Comparison of ENCODE assay signal across 23 cellular contexts in the genomic region with DNA sequence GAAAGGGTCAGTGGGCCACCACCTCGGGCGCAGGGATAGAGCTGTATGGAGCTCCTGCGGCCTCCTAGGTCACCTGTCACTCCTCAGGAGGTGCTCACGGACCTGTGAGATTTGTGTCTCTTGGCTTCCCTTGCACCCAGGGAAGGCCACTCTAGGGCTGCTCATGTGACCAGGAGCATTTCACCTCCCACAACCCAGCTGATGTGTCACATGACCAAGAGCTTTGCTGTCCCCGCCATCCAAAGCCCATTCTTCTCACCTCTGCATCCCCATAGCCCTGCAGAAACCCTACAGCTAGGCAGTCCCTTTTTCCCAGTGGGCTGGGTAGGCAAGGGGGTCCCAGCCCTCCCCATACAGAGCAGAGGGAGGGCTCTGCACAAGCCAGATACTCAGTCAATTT. TPM values are rescaled to one million over a fixed set of nuclear protein-coding genes. Genes with fewer than 3 reads are reported as not detected.
DNase-seq lines count a peak whose midpoint lies in the region; ATAC-seq, FAIRE-seq and TF ChIP-seq lines count a peak whose summit lies in the region.
"Had no signal": no experiment of that assay in that cellular context is flagged by ENCODE, and none has a peak within 500 bp of the region (broad histone marks: within the 10 kb centered on the region; RNA-seq: fewer than 3 reads in every experiment).

No MANE protein-coding gene starts in this region.

- no peaks in the 10 kb centered on the region for H3K36me3 ChIP-seq in sigmoid colon
- H3K36me3 ChIP-seq in SJCRH30: peaks cover 66% of the 10 kb centered on the region

- H3K9me3 ChIP-seq in sigmoid colon (no peaks in the 10 kb centered on the region), SJCRH30 (replicated peaks) (no peaks in the 10 kb centered on the region)
- H3K9me3 ChIP-seq: BLaER1 treated with 17β-estradiol and CSF1 and Interleukin-3, amounts not matched to agents 10 nM and 100 nM; Caco-2 had no signal

- intact Hi-C loops in cardiac septum (cut with DNase I): no loop called here
- intact Hi-C loops in left cardiac atrium (cut with DNase I): no loop called here
- intact Hi-C loops in sigmoid colon (cut with DNase I): no loop called here

- TF ChIP-seq EP300 in sigmoid colon (IDR thresholded peaks at IDR 0.05): no peak

- H3K4me3 ChIP-seq in sigmoid colon: no peak overlapping the region
- no peak overlapping the region for H3K4me3 ChIP-seq in SJCRH30
- H3K4me3 ChIP-seq: BLaER1 treated with 17β-estradiol and CSF1 and Interleukin-3, amounts not matched to agents 10 nM and 100 nM; GM23248 had no signal

- no peak for FAIRE-seq in RCC 7860 (lab: Jason Lieb, UNC)
- FAIRE-seq: D721Med, G401.6, GM12891, GM19239, H54, HepG2 had no signal

- H3K27me3 ChIP-seq in sigmoid colon (no peaks in the 10 kb centered on the region), SJCRH30 (no peaks in the 10 kb centered on the region)
- H3K27me3 ChIP-seq: BLaER1 treated with 17β-estradiol and CSF1 and Interleukin-3, amounts not matched to agents 10 nM and 100 nM had no signal

- TF ChIP-seq POLR2A in sigmoid colon (IDR thresholded peaks at IDR 0.05): no peak

- no peaks in the 10 kb centered on the region; the same call in 1 of the 2 replicates for H3K4me1 Mint-ChIP-seq in WTC11
- H3K4me1 Mint-ChIP-seq: B cell; CD4-positive, CD25-positive, alpha-beta regulatory T cell; CD8-positive, alpha-beta memory T cell; IgD-negative memory B cell had no signal

- POLR2A ChIA-PET in WTC11 (lab: Charles Lee): no interaction called here

- H3K27me3 Mint-ChIP-seq in WTC11 (ENCODE audit: low read depth): no peaks in the 10 kb centered on the region
- H3K27me3 Mint-ChIP-seq: B cell; CD4-positive, CD25-positive, alpha-beta regulatory T cell; IgD-negative memory B cell had no signal

- TF ChIP-seq CTCF in WTC11 (IDR thresholded peaks at IDR 0.05) (no peak), sigmoid colon (IDR thresholded peaks at IDR 0.05) (no peak)

- DNase-seq in cardiac septum (ENCODE audit: low spot score) (peak; percentile 27), left cardiac atrium (no peak), WTC11 (ENCODE audit: low spot score) (no peak), mesenteric fat pad (ENCODE audit: low spot score) (peak; percentile 18), sigmoid colon (peak; percentile 34), RCC 7860 (ENCODE audit: low spot score) (no peak), SJCRH30 (no peak)
- no peak for DNase-seq in stimulated activated CD4-positive, alpha-beta T cell treated with anti-CD3 and anti-CD28 coated beads, Interleukin-12 subunit alpha, Interleukin-12 subunit beta, amount 100 ng/mL, for 4 hours
- DNase-seq: 8988T; CD4-positive, CD25-positive, alpha-beta regulatory T cell; CD8-positive, alpha-beta memory T cell; GM23248; HCEC 1CT had no signal

- H3K9me3 Mint-ChIP-seq in WTC11: peaks cover 9% of the 10 kb centered on the region
- H3K9me3 Mint-ChIP-seq: CD8-positive, alpha-beta memory T cell had no signal

- ATAC-seq in left cardiac atrium (no peak), WTC11 (no peak)
- ATAC-seq: HepG2 had no signal

- H3K4me1 ChIP-seq in sigmoid colon: peaks cover 0 to 8% (median 3%) of the 10 kb centered on the region in 4 donors
- H3K4me1 ChIP-seq in SJCRH30: peaks cover 25% of the 10 kb centered on the region
- H3K4me1 ChIP-seq: Caco-2 had no signal

- no peak overlapping the region for H3K4me3 Mint-ChIP-seq in WTC11
- H3K4me3 Mint-ChIP-seq: B cell; CD4-positive, CD25-positive, alpha-beta regulatory T cell; CD8-positive, alpha-beta memory T cell had no signal

- WGBS in sigmoid colon, 2 donors: 54 to 83% methylated on average over 5 of the region's 5 CpGs

- H3K27ac Mint-ChIP-seq in WTC11: no peak overlapping the region
- H3K27ac Mint-ChIP-seq: B cell; CD8-positive, alpha-beta memory T cell had no signal

- CTCF ChIA-PET in WTC11 (lab: Charles Lee): interaction anchor here (1.2 kb wide), 1 partner anchor 48 kb away, joined by 3 read pairs; no protein-coding TSS in a partner anchor

- peaks cover 11% of the 10 kb centered on the region for H3K36me3 Mint-ChIP-seq in WTC11
- H3K36me3 Mint-ChIP-seq: CD4-positive, CD25-positive, alpha-beta regulatory T cell; IgD-negative memory B cell had no signal

- H3K27ac ChIP-seq in sigmoid colon: no peak overlapping the region
- H3K27ac ChIP-seq in SJCRH30: no peak overlapping the region
- H3K27ac ChIP-seq: GM23248 had no signal

TF ChIP-seq in WTC11, 78 proteins besides CTCF, POLR2A, EP300 and RAD21:
- no peak for TF ChIP-seq ETV6 (CRISPR knock-in tag; IDR thresholded peaks at IDR 0.05)
- TF ChIP-seq SMAD3 (CRISPR knock-in tag; IDR thresholded peaks at IDR 0.05; ENCODE audit: borderline replicate concordance): no peak
- TF ChIP-seq HMGA2 (CRISPR knock-in tag; IDR thresholded peaks at IDR 0.05): no peak
- TF ChIP-seq, protein P1, sequence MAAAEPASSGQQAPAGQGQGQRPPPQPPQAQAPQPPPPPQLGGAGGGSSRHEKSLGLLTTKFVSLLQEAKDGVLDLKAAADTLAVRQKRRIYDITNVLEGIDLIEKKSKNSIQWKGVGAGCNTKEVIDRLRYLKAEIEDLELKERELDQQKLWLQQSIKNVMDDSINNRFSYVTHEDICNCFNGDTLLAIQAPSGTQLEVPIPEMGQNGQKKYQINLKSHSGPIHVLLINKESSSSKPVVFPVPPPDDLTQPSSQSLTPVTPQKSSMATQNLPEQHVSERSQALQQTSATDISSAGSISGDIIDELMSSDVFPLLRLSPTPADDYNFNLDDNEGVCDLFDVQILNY (CRISPR knock-in tag; IDR thresholded peaks at IDR 0.05): no peak
- TF ChIP-seq USF2 (CRISPR knock-in tag; IDR thresholded peaks at IDR 0.05): peak; percentile 65

RNA-seq across cellular contexts. Expression of gene TSHZ3, which starts 51.2 kb away (rescaled TPM):
- total RNA-seq in cardiac septum (5.2 TPM), left cardiac atrium (1 to 10 TPM; 4.3 to 5.4 TPM), WTC11 (2021) (21.4 to 22.3 TPM (median 21.6 TPM) in 3 replicates), mesenteric fat pad (12.6 TPM), sigmoid colon (10 to 100 TPM; 16.1 to 27.7 (median 21.2) TPM)
- polyA plus RNA-seq in sigmoid colon: 1 to 10 TPM in 2 of 3 donors, under 1 TPM in 1; 0.46 to 2.6 (median 1.2) TPM
- 52.5 and 55.3 TPM in 2 replicates for total RNA-seq in SJCRH30 (2014; rRNA removed; shearing (Covaris generic))
- total RNA-seq: Caco-2, HepG2 had no signal
- polyA plus RNA-seq: HepG2, IgD-negative memory B cell had no signal

Comparison
In these comparisons a context has a peak if more than half of its experiments do, and no peak if none do; other contexts are left out.
1. DNase-seq: peak in cardiac septum (single experiment), mesenteric fat pad (single experiment) and sigmoid colon (single experiment); none in left cardiac atrium (single experiment), WTC11 (single experiment), RCC 7860 (single experiment), SJCRH30 (0 of 2) and stimulated activated CD4-positive, alpha-beta T cell treated with anti-CD3 and anti-CD28 coated beads, Interleukin-12 subunit alpha, Interleukin-12 subunit beta, amount 100 ng/mL, for 4 hours (single experiment).